Comparison of ENCODE assay signal across 16 cellular contexts in genomic region chr3:52404391-52404790, GRCh38.
"Had no signal": no experiment of that assay in that cellular context is flagged by ENCODE, and none has a peak within 500 bp of the region (broad histone marks: within the 10 kb centered on the region; RNA-seq: fewer than 3 reads in every experiment).

No MANE protein-coding gene starts in this region.

- H3K4me3 ChIP-seq: mucosa of descending colon, pancreas, SJSA1 had no signal

- DNase-seq: activated CD4-positive, alpha-beta T cell treated with anti-CD3 and anti-CD28 coated beads, Interleukin-2, amount 50 U/mL, for 48 hours; activated naive CD4-positive, alpha-beta T cell treated with Interleukin-2 at 50 U/mL for 16 hours; caudate nucleus; cortex of kidney; effector CD8-positive, alpha-beta T cell; hippocampal formation; left colon; stimulated activated CD4-positive, alpha-beta T cell treated with anti-CD3 and anti-CD28 coated beads, Interleukin-2, amount 100 ng/mL, for 24 hours; stimulated activated naive CD4-positive, alpha-beta T cell treated with Interleukin-2 at 50 U/mL for 16 hours; SW 1271 had no signal

- H3K27me3 ChIP-seq: pancreas, SJSA1 had no signal

- H3K9me3 Mint-ChIP-seq: activated T-helper 1 cell treated with anti-CD3 and anti-CD28 coated beads, Interleukin-12 subunit alpha, Interleukin-12 subunit beta, Interleukin-2, Interleukin-4 antibody, amounts not matched to agents 30 ng/mL and 10 ng/mL and 1 ng/mL, durations not matched to agents 14 hours and 24 hours and 36 hours; T-helper 2 cell treated with Interferon-gamma antibody and Interleukin-4, amounts not matched to agents 5 μg/mL and 100 μg/mL, for 36 hours had no signal

- ATAC-seq: activated CD4-positive, CD25-positive, alpha-beta regulatory T cell treated with anti-CD3 and anti-CD28 coated beads, Interleukin-2, amount 50 U/mL, for 24 hours; left colon; mucosa of descending colon; pancreas had no signal

- H3K4me3 Mint-ChIP-seq: activated T-helper 1 cell treated with anti-CD3 and anti-CD28 coated beads, Interleukin-12 subunit alpha, Interleukin-12 subunit beta, Interleukin-2, Interleukin-4 antibody, amounts not matched to agents 30 ng/mL and 10 ng/mL and 1 ng/mL, durations not matched to agents 14 hours and 24 hours and 36 hours; T-helper 2 cell treated with Interferon-gamma antibody and Interleukin-4, amounts not matched to agents 5 μg/mL and 100 μg/mL, for 36 hours had no signal

- H3K27ac Mint-ChIP-seq: activated T-helper 1 cell treated with anti-CD3 and anti-CD28 coated beads, Interleukin-12 subunit alpha, Interleukin-12 subunit beta, Interleukin-2, Interleukin-4 antibody, amounts not matched to agents 30 ng/mL and 10 ng/mL and 1 ng/mL, durations not matched to agents 14 hours and 24 hours and 36 hours; T-helper 2 cell treated with Interferon-gamma antibody and Interleukin-4, amounts not matched to agents 5 μg/mL and 100 μg/mL, for 36 hours had no signal

- H3K27ac ChIP-seq: pancreas, SJSA1 had no signal

- H3K9me3 ChIP-seq: mucosa of descending colon, pancreas, SJSA1 had no signal
